ENCODE assay signal across 1 cellular context in genomic region chr6:43053545-43054205, GRCh38.
TF ChIP-seq lines count a peak whose summit lies in the region.

TSS of gene CUL7 (minus strand) at chr6:43053851. CDS start at chr6:43052788, 1,063 bp downstream.

TF ChIP-seq in HepG2, 621 proteins besides CTCF, POLR2A, EP300 and RAD21 (continued from another document and continues in another):
- TF ChIP-seq CREBL2 (CRISPR knock-in tag; IDR thresholded peaks at IDR 0.05; ENCODE audit: borderline replicate concordance) (no peak), ZFP36 (IDR thresholded peaks at IDR 0.05; ENCODE audit: borderline replicate concordance, low read depth, low read length, partially characterized antibody) (no peak), ZNF44 (CRISPR knock-in tag; IDR thresholded peaks at IDR 0.05) (no peak; the same call in 1 of the 2 replicates), ZNF678 (CRISPR knock-in tag; IDR thresholded peaks at IDR 0.05) (peak; percentile 98), TBL1XR1 (IDR thresholded peaks at IDR 0.05; ENCODE audit: borderline replicate concordance, low read length, partially characterized antibody) (no peak), ZNF549 (CRISPR knock-in tag; IDR thresholded peaks at IDR 0.05) (no peak), ZNF513 (CRISPR knock-in tag; conservative IDR thresholded peaks at IDR 0.05) (no peak), RNF219 (CRISPR knock-in tag; IDR thresholded peaks at IDR 0.05) (peak; percentile 85; the same call in 1 of the 2 replicates), IKZF1 (IDR thresholded peaks at IDR 0.05) (no peak), SIX4 (CRISPR knock-in tag; IDR thresholded peaks at IDR 0.05) (peak; percentile 84), KAT7 (CRISPR knock-in tag; IDR thresholded peaks at IDR 0.05; ENCODE audit: borderline replicate concordance) (peak; percentile 98), ATF5 (CRISPR knock-in tag; IDR thresholded peaks at IDR 0.05; ENCODE audit: low read depth) (0 out of 2 replicates have a peak, but pooled peaks have one; percentile 85), AGO1 (IDR thresholded peaks at IDR 0.05; ENCODE audit: low read depth, low read length, poor library complexity, severe bottlenecking) (peak; percentile 98), PRDM4 (CRISPR knock-in tag; IDR thresholded peaks at IDR 0.05; ENCODE audit: borderline replicate concordance) (peak; percentile 84; the same call in 1 of the 2 replicates), PREB (CRISPR knock-in tag; IDR thresholded peaks at IDR 0.05) (no peak), HINFP (CRISPR knock-in tag; IDR thresholded peaks at IDR 0.05; ENCODE audit: low read depth) (peak; percentile 92), SNAPC5 (CRISPR knock-in tag; IDR thresholded peaks at IDR 0.05; ENCODE audit: borderline replicate concordance) (no peak), RFXANK (CRISPR knock-in tag; IDR thresholded peaks at IDR 0.05) (peak; percentile 71; the same call in 1 of the 2 replicates), ATF1 (CRISPR knock-in tag; IDR thresholded peaks at IDR 0.05) (peak; percentile 55; the same call in 1 of the 2 replicates), FOXM1 (CRISPR knock-in tag; IDR thresholded peaks at IDR 0.05) (no peak), MAX (IDR thresholded peaks at IDR 0.05) (peak; percentile 87), ZNF83 (CRISPR knock-in tag; IDR thresholded peaks at IDR 0.05; ENCODE audit: borderline replicate concordance) (peak; percentile 51), USF2 (IDR thresholded peaks at IDR 0.05; ENCODE audit: low read depth, low read length) (no peak), USF2 (CRISPR knock-in tag; IDR thresholded peaks at IDR 0.05; ENCODE audit: borderline replicate concordance) (no peak), DNMT3B (CRISPR knock-in tag; conservative IDR thresholded peaks at IDR 0.05) (peak; percentile 91; the same call in 1 of the 2 replicates), GLI4 (CRISPR knock-in tag; IDR thresholded peaks at IDR 0.05; ENCODE audit: borderline replicate concordance) (no peak), ZNF337 (CRISPR knock-in tag; IDR thresholded peaks at IDR 0.05; ENCODE audit: borderline replicate concordance, low read depth) (no peak), HOXD1 (CRISPR knock-in tag; IDR thresholded peaks at IDR 0.05) (peak; percentile 64), PRPF4 (IDR thresholded peaks at IDR 0.05; ENCODE audit: low read depth, low read length, poor library complexity, severe bottlenecking) (no peak), UBTF (CRISPR knock-in tag; IDR thresholded peaks at IDR 0.05) (peak; percentile 94), ZNF775 (CRISPR knock-in tag; IDR thresholded peaks at IDR 0.05; ENCODE audit: borderline replicate concordance) (0 out of 2 replicates have a peak, but pooled peaks have one; percentile 58), ZNF792 (CRISPR knock-in tag; IDR thresholded peaks at IDR 0.05) (peak; percentile 56; the same call in 1 of the 2 replicates), HOXA9 (CRISPR knock-in tag; IDR thresholded peaks at IDR 0.05; ENCODE audit: borderline replicate concordance) (no peak), ZNF891 (CRISPR knock-in tag; IDR thresholded peaks at IDR 0.05) (peak; percentile 95), ZNF510 (CRISPR knock-in tag; IDR thresholded peaks at IDR 0.05; ENCODE audit: low read depth) (no peak), ZNF17 (CRISPR knock-in tag; IDR thresholded peaks at IDR 0.05) (peak; percentile 29; the same call in 1 of the 2 replicates), REST (IDR thresholded peaks at IDR 0.05; ENCODE audit: borderline replicate concordance in 1 of 2, low read depth in 1 of 2, low read length in 2 of 2) (peak in 1 of 2 experiments; percentile 63; a peak in 1 of 4 replicates), FOXO1 (CRISPR knock-in tag; IDR thresholded peaks at IDR 0.05) (peak; percentile 67), ZNF326 (CRISPR knock-in tag; IDR thresholded peaks at IDR 0.05; ENCODE audit: borderline replicate concordance) (no peak), ZNF772 (CRISPR knock-in tag; IDR thresholded peaks at IDR 0.05) (peak; percentile 66; the same call in 1 of the 2 replicates), MAFG (CRISPR knock-in tag; IDR thresholded peaks at IDR 0.05) (no peak), ZNF563 (CRISPR knock-in tag; IDR thresholded peaks at IDR 0.05) (peak; percentile 90), ZSCAN31 (CRISPR knock-in tag; IDR thresholded peaks at IDR 0.05; ENCODE audit: low read depth) (peak; percentile 89), NR1H2 (CRISPR knock-in tag; IDR thresholded peaks at IDR 0.05; ENCODE audit: borderline replicate concordance, low read depth) (no peak), SMARCE1 (IDR thresholded peaks at IDR 0.05; ENCODE audit: borderline replicate concordance) (no peak)
